1 cellular context compared by ENCODE assay signal in the genomic region with DNA sequence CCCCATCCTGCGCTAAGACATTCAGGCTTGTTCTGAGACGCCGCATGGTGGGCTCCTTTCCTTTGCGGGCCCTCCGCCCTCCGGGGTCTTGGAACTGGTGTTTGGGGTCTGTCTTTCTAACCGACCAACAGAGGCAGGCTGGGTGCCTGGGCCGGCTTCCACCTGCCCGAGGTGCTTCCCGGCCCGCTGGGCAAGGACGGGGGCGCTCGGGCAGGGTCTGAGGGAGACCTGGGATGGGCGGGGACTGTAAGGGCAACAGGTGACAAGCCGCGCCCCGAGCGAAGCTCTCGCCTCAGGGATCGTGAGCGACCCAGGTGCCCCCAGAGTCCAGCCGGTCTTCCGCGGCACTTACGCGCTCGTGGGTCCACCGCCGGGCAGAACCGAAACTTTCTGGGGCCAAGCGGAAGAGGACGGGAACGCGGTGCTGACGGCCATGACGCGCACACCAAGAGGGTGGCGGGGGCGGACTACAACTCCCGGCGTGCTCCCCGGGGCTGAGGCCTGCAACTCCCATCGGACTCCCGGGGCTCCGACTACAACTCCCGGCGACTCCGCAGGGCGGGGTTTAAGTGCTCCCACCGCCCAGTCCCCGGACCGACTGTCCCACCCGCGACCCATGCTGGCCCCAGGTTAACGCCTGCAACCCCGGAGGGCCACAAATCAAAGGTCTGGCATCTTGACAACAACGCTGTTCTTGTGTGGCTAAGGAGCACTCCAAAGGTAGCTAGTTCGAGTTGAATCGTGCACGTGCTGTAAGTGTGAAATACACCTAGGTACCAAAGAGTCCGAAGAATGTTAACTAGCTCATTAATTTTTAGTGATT.
A peak's percentile ranks its signal among the peaks of the same experiment; 100 is the strongest.
TF ChIP-seq lines count a peak whose summit lies in the region.

A gene (minus strand): TSS at position 455 of the 823 bp plus-strand sequence. CDS start 10,914 bp downstream, outside the sequence.

TF ChIP-seq in HepG2, 621 proteins besides CTCF, POLR2A, EP300 and RAD21 (continued from another document and continues in another):
- TF ChIP-seq, protein P1, sequence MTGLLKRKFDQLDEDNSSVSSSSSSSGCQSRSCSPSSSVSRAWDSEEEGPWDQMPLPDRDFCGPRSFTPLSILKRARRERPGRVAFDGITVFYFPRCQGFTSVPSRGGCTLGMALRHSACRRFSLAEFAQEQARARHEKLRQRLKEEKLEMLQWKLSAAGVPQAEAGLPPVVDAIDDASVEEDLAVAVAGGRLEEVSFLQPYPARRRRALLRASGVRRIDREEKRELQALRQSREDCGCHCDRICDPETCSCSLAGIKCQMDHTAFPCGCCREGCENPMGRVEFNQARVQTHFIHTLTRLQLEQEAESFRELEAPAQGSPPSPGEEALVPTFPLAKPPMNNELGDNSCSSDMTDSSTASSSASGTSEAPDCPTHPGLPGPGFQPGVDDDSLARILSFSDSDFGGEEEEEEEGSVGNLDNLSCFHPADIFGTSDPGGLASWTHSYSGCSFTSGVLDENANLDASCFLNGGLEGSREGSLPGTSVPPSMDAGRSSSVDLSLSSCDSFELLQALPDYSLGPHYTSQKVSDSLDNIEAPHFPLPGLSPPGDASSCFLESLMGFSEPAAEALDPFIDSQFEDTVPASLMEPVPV (CRISPR knock-in tag; IDR thresholded peaks at IDR 0.05) = no peak
- TF ChIP-seq, protein P2, sequence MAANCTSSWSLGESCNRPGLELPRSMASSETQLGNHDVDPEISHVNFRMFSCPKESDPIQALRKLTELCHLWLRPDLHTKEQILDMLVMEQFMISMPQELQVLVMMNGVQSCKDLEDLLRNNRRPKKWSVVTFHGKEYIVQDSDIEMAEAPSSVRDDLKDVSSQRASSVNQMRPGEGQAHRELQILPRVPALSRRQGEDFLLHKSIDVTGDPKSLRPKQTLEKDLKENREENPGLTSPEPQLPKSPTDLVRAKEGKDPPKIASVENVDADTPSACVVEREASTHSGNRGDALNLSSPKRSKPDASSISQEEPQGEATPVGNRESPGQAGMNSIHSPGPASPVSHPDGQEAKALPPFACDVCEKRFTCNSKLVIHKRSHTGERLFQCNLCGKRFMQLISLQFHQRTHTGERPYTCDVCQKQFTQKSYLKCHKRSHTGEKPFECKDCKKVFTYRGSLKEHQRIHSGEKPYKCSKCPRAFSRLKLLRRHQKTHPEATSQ (CRISPR knock-in tag; IDR thresholded peaks at IDR 0.05; ENCODE audit: borderline replicate concordance) = no peak
- no peak; the same call in 1 of the 2 replicates for TF ChIP-seq ZFP90 (CRISPR knock-in tag; IDR thresholded peaks at IDR 0.05; ENCODE audit: borderline replicate concordance)
- TF ChIP-seq ZNF256 (CRISPR knock-in tag; conservative IDR thresholded peaks at IDR 0.05) = peak; percentile 42; the same call in 1 of the 2 replicates
- TF ChIP-seq, protein P3, sequence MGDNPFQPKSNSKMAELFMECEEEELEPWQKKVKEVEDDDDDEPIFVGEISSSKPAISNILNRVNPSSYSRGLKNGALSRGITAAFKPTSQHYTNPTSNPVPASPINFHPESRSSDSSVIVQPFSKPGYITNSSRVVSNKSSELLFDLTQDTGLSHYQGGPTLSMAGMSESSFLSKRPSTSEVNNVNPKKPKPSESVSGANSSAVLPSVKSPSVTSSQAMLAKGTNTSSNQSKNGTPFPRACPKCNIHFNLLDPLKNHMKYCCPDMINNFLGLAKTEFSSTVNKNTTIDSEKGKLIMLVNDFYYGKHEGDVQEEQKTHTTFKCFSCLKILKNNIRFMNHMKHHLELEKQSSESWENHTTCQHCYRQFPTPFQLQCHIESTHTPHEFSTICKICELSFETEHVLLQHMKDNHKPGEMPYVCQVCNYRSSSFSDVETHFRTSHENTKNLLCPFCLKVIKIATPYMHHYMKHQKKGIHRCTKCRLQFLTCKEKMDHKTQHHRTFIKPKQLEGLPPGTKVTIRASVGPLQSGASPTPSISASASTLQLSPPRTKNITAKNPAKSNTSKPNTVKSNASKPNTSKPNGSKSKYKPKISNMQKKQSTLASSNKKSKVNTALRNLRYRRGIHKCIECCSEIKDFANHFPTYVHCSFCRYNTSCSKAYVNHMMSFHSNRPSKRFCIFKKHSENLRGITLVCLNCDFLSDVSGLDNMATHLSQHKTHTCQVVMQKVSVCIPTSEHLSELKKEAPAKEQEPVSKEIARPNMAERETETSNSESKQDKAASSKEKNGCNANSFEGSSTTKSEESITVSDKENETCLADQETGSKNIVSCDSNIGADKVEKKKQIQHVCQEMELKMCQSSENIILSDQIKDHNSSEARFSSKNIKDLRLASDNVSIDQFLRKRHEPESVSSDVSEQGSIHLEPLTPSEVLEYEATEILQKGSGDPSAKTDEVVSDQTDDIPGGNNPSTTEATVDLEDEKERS (CRISPR knock-in tag; IDR thresholded peaks at IDR 0.05) = peak; percentile 74; the same call in 1 of the 2 replicates
- TF ChIP-seq, protein P4, sequence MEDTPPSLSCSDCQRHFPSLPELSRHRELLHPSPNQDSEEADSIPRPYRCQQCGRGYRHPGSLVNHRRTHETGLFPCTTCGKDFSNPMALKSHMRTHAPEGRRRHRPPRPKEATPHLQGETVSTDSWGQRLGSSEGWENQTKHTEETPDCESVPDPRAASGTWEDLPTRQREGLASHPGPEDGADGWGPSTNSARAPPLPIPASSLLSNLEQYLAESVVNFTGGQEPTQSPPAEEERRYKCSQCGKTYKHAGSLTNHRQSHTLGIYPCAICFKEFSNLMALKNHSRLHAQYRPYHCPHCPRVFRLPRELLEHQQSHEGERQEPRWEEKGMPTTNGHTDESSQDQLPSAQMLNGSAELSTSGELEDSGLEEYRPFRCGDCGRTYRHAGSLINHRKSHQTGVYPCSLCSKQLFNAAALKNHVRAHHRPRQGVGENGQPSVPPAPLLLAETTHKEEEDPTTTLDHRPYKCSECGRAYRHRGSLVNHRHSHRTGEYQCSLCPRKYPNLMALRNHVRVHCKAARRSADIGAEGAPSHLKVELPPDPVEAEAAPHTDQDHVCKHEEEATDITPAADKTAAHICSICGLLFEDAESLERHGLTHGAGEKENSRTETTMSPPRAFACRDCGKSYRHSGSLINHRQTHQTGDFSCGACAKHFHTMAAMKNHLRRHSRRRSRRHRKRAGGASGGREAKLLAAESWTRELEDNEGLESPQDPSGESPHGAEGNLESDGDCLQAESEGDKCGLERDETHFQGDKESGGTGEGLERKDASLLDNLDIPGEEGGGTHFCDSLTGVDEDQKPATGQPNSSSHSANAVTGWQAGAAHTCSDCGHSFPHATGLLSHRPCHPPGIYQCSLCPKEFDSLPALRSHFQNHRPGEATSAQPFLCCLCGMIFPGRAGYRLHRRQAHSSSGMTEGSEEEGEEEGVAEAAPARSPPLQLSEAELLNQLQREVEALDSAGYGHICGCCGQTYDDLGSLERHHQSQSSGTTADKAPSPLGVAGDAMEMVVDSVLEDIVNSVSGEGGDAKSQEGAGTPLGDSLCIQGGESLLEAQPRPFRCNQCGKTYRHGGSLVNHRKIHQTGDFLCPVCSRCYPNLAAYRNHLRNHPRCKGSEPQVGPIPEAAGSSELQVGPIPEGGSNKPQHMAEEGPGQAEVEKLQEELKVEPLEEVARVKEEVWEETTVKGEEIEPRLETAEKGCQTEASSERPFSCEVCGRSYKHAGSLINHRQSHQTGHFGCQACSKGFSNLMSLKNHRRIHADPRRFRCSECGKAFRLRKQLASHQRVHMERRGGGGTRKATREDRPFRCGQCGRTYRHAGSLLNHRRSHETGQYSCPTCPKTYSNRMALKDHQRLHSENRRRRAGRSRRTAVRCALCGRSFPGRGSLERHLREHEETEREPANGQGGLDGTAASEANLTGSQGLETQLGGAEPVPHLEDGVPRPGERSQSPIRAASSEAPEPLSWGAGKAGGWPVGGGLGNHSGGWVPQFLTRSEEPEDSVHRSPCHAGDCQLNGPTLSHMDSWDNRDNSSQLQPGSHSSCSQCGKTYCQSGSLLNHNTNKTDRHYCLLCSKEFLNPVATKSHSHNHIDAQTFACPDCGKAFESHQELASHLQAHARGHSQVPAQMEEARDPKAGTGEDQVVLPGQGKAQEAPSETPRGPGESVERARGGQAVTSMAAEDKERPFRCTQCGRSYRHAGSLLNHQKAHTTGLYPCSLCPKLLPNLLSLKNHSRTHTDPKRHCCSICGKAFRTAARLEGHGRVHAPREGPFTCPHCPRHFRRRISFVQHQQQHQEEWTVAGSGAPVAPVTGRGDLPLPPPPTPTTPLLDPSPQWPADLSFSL (CRISPR knock-in tag; IDR thresholded peaks at IDR 0.05) = no peak
- TF ChIP-seq MIER2 (CRISPR knock-in tag; IDR thresholded peaks at IDR 0.05) = 0 out of 2 replicates have a peak, but pooled peaks have one; percentile 13
- no peak for TF ChIP-seq KLF6 (CRISPR knock-in tag; IDR thresholded peaks at IDR 0.05)
- TF ChIP-seq HHEX (CRISPR knock-in tag; IDR thresholded peaks at IDR 0.05) = no peak
- peak; percentile 96 for TF ChIP-seq ZNF143 (CRISPR knock-in tag; IDR thresholded peaks at IDR 0.05)
- peak; percentile 40; the same call in 1 of the 2 replicates for TF ChIP-seq MED1 (CRISPR knock-in tag; IDR thresholded peaks at IDR 0.05)
- TF ChIP-seq, protein P5, sequence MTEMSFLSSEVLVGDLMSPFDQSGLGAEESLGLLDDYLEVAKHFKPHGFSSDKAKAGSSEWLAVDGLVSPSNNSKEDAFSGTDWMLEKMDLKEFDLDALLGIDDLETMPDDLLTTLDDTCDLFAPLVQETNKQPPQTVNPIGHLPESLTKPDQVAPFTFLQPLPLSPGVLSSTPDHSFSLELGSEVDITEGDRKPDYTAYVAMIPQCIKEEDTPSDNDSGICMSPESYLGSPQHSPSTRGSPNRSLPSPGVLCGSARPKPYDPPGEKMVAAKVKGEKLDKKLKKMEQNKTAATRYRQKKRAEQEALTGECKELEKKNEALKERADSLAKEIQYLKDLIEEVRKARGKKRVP (CRISPR knock-in tag; IDR thresholded peaks at IDR 0.05) = no peak
- TF ChIP-seq SMC3 (IDR thresholded peaks at IDR 0.05; ENCODE audit: low read length) = no peak
- TF ChIP-seq RXRB (CRISPR knock-in tag; IDR thresholded peaks at IDR 0.05; ENCODE audit: borderline replicate concordance) = peak; percentile 27; the same call in 1 of the 2 replicates
- TF ChIP-seq, protein P6, sequence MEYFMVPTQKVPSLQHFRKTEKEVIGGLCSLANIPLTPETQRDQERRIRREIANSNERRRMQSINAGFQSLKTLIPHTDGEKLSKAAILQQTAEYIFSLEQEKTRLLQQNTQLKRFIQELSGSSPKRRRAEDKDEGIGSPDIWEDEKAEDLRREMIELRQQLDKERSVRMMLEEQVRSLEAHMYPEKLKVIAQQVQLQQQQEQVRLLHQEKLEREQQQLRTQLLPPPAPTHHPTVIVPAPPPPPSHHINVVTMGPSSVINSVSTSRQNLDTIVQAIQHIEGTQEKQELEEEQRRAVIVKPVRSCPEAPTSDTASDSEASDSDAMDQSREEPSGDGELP (IDR thresholded peaks at IDR 0.05; ENCODE audit: borderline replicate concordance, low read depth) = peak; percentile 73; the same call in 1 of the 2 replicates
- TF ChIP-seq, protein P7, sequence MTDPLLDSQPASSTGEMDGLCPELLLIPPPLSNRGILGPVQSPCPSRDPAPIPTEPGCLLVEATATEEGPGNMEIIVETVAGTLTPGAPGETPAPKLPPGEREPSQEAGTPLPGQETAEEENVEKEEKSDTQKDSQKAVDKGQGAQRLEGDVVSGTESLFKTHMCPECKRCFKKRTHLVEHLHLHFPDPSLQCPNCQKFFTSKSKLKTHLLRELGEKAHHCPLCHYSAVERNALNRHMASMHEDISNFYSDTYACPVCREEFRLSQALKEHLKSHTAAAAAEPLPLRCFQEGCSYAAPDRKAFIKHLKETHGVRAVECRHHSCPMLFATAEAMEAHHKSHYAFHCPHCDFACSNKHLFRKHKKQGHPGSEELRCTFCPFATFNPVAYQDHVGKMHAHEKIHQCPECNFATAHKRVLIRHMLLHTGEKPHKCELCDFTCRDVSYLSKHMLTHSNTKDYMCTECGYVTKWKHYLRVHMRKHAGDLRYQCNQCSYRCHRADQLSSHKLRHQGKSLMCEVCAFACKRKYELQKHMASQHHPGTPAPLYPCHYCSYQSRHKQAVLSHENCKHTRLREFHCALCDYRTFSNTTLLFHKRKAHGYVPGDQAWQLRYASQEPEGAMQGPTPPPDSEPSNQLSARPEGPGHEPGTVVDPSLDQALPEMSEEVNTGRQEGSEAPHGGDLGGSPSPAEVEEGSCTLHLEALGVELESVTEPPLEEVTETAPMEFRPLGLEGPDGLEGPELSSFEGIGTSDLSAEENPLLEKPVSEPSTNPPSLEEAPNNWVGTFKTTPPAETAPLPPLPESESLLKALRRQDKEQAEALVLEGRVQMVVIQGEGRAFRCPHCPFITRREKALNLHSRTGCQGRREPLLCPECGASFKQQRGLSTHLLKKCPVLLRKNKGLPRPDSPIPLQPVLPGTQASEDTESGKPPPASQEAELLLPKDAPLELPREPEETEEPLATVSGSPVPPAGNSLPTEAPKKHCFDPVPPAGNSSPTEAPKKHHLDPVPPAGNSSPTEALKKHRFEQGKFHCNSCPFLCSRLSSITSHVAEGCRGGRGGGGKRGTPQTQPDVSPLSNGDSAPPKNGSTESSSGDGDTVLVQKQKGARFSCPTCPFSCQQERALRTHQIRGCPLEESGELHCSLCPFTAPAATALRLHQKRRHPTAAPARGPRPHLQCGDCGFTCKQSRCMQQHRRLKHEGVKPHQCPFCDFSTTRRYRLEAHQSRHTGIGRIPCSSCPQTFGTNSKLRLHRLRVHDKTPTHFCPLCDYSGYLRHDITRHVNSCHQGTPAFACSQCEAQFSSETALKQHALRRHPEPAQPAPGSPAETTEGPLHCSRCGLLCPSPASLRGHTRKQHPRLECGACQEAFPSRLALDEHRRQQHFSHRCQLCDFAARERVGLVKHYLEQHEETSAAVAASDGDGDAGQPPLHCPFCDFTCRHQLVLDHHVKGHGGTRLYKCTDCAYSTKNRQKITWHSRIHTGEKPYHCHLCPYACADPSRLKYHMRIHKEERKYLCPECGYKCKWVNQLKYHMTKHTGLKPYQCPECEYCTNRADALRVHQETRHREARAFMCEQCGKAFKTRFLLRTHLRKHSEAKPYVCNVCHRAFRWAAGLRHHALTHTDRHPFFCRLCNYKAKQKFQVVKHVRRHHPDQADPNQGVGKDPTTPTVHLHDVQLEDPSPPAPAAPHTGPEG (CRISPR knock-in tag; IDR thresholded peaks at IDR 0.05) = no peak
- no peak for TF ChIP-seq FOXA1 (IDR thresholded peaks at IDR 0.05)
- TF ChIP-seq FOXA1 (CRISPR knock-in tag; IDR thresholded peaks at IDR 0.05) = no peak
- TF ChIP-seq ZNF292 (CRISPR knock-in tag; IDR thresholded peaks at IDR 0.05; ENCODE audit: borderline replicate concordance, low read depth) = 0 out of 2 replicates have a peak, but pooled peaks have one; percentile 39
- TF ChIP-seq, protein P8, sequence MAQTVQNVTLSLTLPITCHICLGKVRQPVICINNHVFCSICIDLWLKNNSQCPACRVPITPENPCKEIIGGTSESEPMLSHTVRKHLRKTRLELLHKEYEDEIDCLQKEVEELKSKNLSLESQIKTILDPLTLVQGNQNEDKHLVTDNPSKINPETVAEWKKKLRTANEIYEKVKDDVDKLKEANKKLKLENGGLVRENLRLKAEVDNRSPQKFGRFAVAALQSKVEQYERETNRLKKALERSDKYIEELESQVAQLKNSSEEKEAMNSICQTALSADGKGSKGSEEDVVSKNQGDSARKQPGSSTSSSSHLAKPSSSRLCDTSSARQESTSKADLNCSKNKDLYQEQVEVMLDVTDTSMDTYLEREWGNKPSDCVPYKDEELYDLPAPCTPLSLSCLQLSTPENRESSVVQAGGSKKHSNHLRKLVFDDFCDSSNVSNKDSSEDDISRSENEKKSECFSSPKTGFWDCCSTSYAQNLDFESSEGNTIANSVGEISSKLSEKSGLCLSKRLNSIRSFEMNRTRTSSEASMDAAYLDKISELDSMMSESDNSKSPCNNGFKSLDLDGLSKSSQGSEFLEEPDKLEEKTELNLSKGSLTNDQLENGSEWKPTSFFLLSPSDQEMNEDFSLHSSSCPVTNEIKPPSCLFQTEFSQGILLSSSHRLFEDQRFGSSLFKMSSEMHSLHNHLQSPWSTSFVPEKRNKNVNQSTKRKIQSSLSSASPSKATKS (CRISPR knock-in tag; IDR thresholded peaks at IDR 0.05) = no peak
